ENCODE assay signal across 19 cellular contexts in the genomic region with DNA sequence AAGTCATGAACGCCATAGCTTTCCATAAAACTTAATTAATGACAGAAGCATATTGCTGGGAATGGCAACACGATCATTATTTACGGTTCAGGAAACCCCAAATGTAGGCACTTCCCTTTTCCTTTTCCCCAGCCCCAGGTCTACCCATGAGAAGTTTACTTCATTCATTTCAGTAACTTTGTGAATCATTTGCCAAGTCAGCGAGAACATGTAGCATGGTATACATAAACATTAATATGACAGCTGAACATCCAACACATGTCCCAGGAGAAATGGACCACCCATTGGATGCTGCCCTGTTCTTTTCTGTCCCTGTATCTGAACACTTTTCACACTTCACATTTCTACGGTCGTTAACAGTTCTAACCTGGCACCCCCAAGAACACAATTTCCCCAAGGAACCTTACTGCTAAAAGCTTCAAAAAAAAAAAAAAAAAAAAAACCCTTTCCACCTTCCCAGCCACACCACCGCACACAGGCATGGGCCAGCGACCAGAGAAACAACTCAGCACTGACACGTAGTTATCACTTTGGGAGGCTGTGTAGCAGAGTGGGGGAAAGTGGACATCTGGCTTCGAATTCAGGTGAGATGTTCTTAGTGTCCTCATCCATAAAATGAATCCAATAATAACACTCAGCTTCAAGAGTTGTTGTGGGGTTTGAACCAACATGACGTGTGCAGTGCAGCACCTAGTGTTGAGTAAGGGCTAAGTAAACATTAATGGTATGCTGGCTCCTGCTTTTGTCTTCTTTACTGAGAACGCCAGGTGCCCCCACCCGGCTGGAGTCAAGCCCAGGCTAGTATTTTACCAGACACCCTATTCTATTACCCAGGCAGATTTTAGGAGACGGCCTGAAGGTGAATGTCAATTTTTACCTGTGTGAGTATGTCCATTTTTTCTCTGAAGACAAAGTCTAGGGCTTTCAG.
A peak's percentile ranks its signal among the peaks of the same experiment; 100 is the strongest.
DNase-seq lines count a peak whose midpoint lies in the region; ATAC-seq, FAIRE-seq and TF ChIP-seq lines count a peak whose summit lies in the region.
"Had no signal": no experiment of that assay in that cellular context is flagged by ENCODE, and none has a peak within 500 bp of the region (broad histone marks: within the 10 kb centered on the region; RNA-seq: fewer than 3 reads in every experiment).

No MANE protein-coding gene starts in this region.

- no peaks in the 10 kb centered on the region for H3K79me2 ChIP-seq in K562 (ENCODE audit: control insufficient read depth, insufficient read depth, low read length)
- H3K79me2 ChIP-seq: parathyroid adenoma had no signal

- H3K9me3 Mint-ChIP-seq in nephron progenitor cell = peaks cover 4% of the 10 kb centered on the region
- H3K9me3 Mint-ChIP-seq in activated T-cell treated with anti-CD3 and anti-CD28 coated beads, Interleukin-2, amount 50 U/mL, for 72 hours = peaks cover 0 to 6% of the 10 kb centered on the region in 2 donors
- H3K9me3 Mint-ChIP-seq: activated T-cell treated with anti-CD3 and anti-CD28 coated beads, Interleukin-2, amount 50 U/mL, for 4 hours had no signal

- no peak overlapping the region for H3K4me3 ChIP-seq in K562
- no peak overlapping the region for H3K4me3 ChIP-seq in MG63
- H3K4me3 ChIP-seq: GM23248, thoracic aorta had no signal

- no peak overlapping the region for H2AFZ ChIP-seq in K562 (ENCODE audit: low read depth, low read length)
- H2AFZ ChIP-seq: GM23248, parathyroid adenoma had no signal

- H3K4me1 Mint-ChIP-seq in nephron progenitor cell = peaks cover 16% of the 10 kb centered on the region
- no peaks in the 10 kb centered on the region for H3K4me1 Mint-ChIP-seq in activated T-cell treated with anti-CD3 and anti-CD28 coated beads, Interleukin-2, amount 50 U/mL, for 72 hours (ENCODE audit: low read depth)
- H3K4me1 Mint-ChIP-seq: activated CD4-positive, alpha-beta T cell treated with anti-CD3 and anti-CD28 coated beads for 36 hours; mesothelial cell of epicardium had no signal

- no peaks in the 10 kb centered on the region for H3K9me1 ChIP-seq in K562 (ENCODE audit: control insufficient read depth, insufficient read depth, low read length)

- TF ChIP-seq CTCF in K562 (IDR thresholded peaks at IDR 0.05 in 2 of 3, conservative IDR thresholded peaks at IDR 0.05 in 1 of 3; ENCODE audit: insufficient read depth in 2 of 3, low read depth in 1 of 3, low read length in 3 of 3) (peak in 1 of 3 experiments; percentile 31; a peak in 1 of 6 replicates), nephron progenitor cell (IDR thresholded peaks at IDR 0.05) (no peak)

- H4K20me1 ChIP-seq in K562 (replicated peaks; ENCODE audit: control insufficient read depth, insufficient read depth, low read length) = no peaks in the 10 kb centered on the region

- no peak overlapping the region for H3K9ac ChIP-seq in K562 (ENCODE audit: insufficient read depth in 1 of 2, low read depth in 2 of 2, low read length in 2 of 2)
- H3K9ac ChIP-seq: GM23248, parathyroid adenoma had no signal

- H3K27ac ChIP-seq in K562 (ENCODE audit: extremely low read depth, low read depth, low read length) = no peak overlapping the region
- H3K27ac ChIP-seq: GM23248, HL-60, parathyroid adenoma, thoracic aorta had no signal

- CTCF ChIA-PET in K562 (lab: Yijun Ruan, JAX; ENCODE audit: low intra/inter-chr PET ratio) = no interaction called here

- H3K4me3 Mint-ChIP-seq in nephron progenitor cell = no peak overlapping the region
- H3K4me3 Mint-ChIP-seq in activated T-cell treated with anti-CD3 and anti-CD28 coated beads, Interleukin-2, amount 50 U/mL, for 72 hours = no peak overlapping the region
- H3K4me3 Mint-ChIP-seq: activated CD4-positive, alpha-beta T cell treated with anti-CD3 and anti-CD28 coated beads for 36 hours; activated T-cell treated with anti-CD3 and anti-CD28 coated beads, Interleukin-2, amount 50 U/mL, for 4 hours; mesothelial cell of epicardium had no signal

- ATAC-seq in K562 = peak; percentile 66
- ATAC-seq in GM21717 (IDR thresholded peaks at IDR 0.05; ENCODE audit: unreplicated experiment) = no peak
- no peak for ATAC-seq in activated T-cell treated with anti-CD3 and anti-CD28 coated beads, Interleukin-2, amount 50 U/mL, for 72 hours (replicated peaks in 1 of 2)
- ATAC-seq: activated CD4-positive, alpha-beta T cell treated with anti-CD3 and anti-CD28 coated beads for 36 hours; activated T-cell treated with anti-CD3 and anti-CD28 coated beads, Interleukin-2, amount 50 U/mL, for 4 hours had no signal

- under 1% methylated on average over 14 of the region's 14 CpGs for WGBS in K562 (ENCODE audit: insufficient coverage, low coverage, missing lambda C conversion rate)

- H3K27me3 Mint-ChIP-seq in nephron progenitor cell (ENCODE audit: low read depth, poor library complexity) = no peaks in the 10 kb centered on the region
- H3K27me3 Mint-ChIP-seq in activated T-cell treated with anti-CD3 and anti-CD28 coated beads, Interleukin-2, amount 50 U/mL, for 72 hours (ENCODE audit: low read depth) = no peaks in the 10 kb centered on the region

- peak; percentile 24 for DNase-seq in MV-4-11 (lab: John Stamatoyannopoulos, UW)
- DNase-seq in NCI-H345 treated with DMSO at 0.1 percent for 48 hours (lab: John Stamatoyannopoulos, UW; ENCODE audit: unreplicated experiment) = peak; percentile 83
- peak in 2 of 4 experiments; percentile 3 to 11 for DNase-seq in K562 (ENCODE audit: extremely low read depth in 1 of 4, low spot score in 3 of 4)
- DNase-seq in nephron progenitor cell = no peak
- DNase-seq in MG63 = no peak
- DNase-seq in GDM1 (lab: John Stamatoyannopoulos, UW) = no peak
- no peak for DNase-seq in activated T-cell treated with anti-CD3 and anti-CD28 coated beads, Interleukin-2, amount 50 U/mL, for 72 hours
- DNase-seq: activated CD4-positive, alpha-beta T cell treated with anti-CD3 and anti-CD28 coated beads for 36 hours; activated T-cell treated with anti-CD3 and anti-CD28 coated beads, Interleukin-2, amount 50 U/mL, for 4 hours; amygdala; C1 segment of cervical spinal cord had no signal

- TF ChIP-seq RAD21 in K562 (CRISPR knock-in tag; conservative IDR thresholded peaks at IDR 0.05 in 1 of 2, IDR thresholded peaks at IDR 0.05 in 1 of 2) = peak in 1 of 2 experiments; percentile 35; a peak in 2 of 4 replicates

- FAIRE-seq in K562 (lab: Jason Lieb, UNC) = no peak
- FAIRE-seq: colon, GM18507 had no signal

- H3K36me3 Mint-ChIP-seq in nephron progenitor cell (ENCODE audit: low read depth) = peaks cover 4% of the 10 kb centered on the region
- no peaks in the 10 kb centered on the region for H3K36me3 Mint-ChIP-seq in activated T-cell treated with anti-CD3 and anti-CD28 coated beads, Interleukin-2, amount 50 U/mL, for 72 hours (ENCODE audit: insufficient read depth in 2 of 2)
- H3K36me3 Mint-ChIP-seq: mesothelial cell of epicardium had no signal

- BruUV-seq in K562 (replicated peaks; lab: Mats Ljungman, UMichigan) = no TSS peak

- no peak for TF ChIP-seq POLR2A in K562 (conservative IDR thresholded peaks at IDR 0.05)

- POLR2A ChIA-PET in K562 (lab: Yijun Ruan, JAX) = interaction anchor here (0.6 kb wide), 1 partner anchor 188 kb away, joined by 3 read pairs; no protein-coding TSS in a partner anchor

- no peaks in the 10 kb centered on the region for H3K36me3 ChIP-seq in K562 (ENCODE audit: control insufficient read depth, insufficient read depth, low read length)
- H3K36me3 ChIP-seq in MG63 = no peaks in the 10 kb centered on the region
- H3K36me3 ChIP-seq: thoracic aorta had no signal

- H3K27me3 ChIP-seq in K562 (ENCODE audit: control insufficient read depth in 2 of 2, insufficient read depth in 2 of 2, low read length in 2 of 2) (peaks cover 0 to 4% of the 10 kb centered on the region in 2 experiments; a peak in 2 of 5 replicates), MG63 (no peaks in the 10 kb centered on the region; the same call in 1 of the 2 replicates)

- intact Hi-C loops in K562 (cut with micrococcal nuclease) = no loop called here

- H3K4me1 ChIP-seq in K562 (replicated peaks in 1 of 2; ENCODE audit: control insufficient read depth in 2 of 2, insufficient read depth in 2 of 2, low read length in 2 of 2) = no peaks in the 10 kb centered on the region
- H3K4me1 ChIP-seq: parathyroid adenoma had no signal

- no peak overlapping the region for H3K4me2 ChIP-seq in K562 (ENCODE audit: insufficient read depth, low read length)

- TF ChIP-seq EP300 in K562 (IDR thresholded peaks at IDR 0.05; ENCODE audit: low read length) = no peak

- in situ Hi-C loops in K562 (cut with MboI) = no loop called here

- H3K9me3 ChIP-seq in K562 (replicated peaks; ENCODE audit: control insufficient read depth, insufficient read depth, low read depth, low read length) = no peaks in the 10 kb centered on the region
- no peaks in the 10 kb centered on the region for H3K9me3 ChIP-seq in MG63
- H3K9me3 ChIP-seq: thoracic aorta had no signal

- H3K27ac Mint-ChIP-seq in nephron progenitor cell = peak overlapping the region; percentile 8
- no peak overlapping the region for H3K27ac Mint-ChIP-seq in activated T-cell treated with anti-CD3 and anti-CD28 coated beads, Interleukin-2, amount 50 U/mL, for 72 hours
- H3K27ac Mint-ChIP-seq: activated CD4-positive, alpha-beta T cell treated with anti-CD3 and anti-CD28 coated beads for 36 hours; mesothelial cell of epicardium had no signal

TF ChIP-seq in K562, 482 proteins besides CTCF, POLR2A, EP300 and RAD21:
- peak; percentile 19; the same call in 1 of the 2 replicates for TF ChIP-seq ZNF316 (IDR thresholded peaks at IDR 0.05)
- no peak for TF ChIP-seq RHOXF2B (CRISPR knock-in tag; conservative IDR thresholded peaks at IDR 0.05)

Comparison
In these comparisons a context has a peak if more than half of its experiments do, and no peak if none do; other contexts are left out.
1. DNase-seq: peak in MV-4-11 (single experiment) and NCI-H345 treated with DMSO at 0.1 percent for 48 hours (single experiment); none in nephron progenitor cell (single experiment), MG63 (single experiment), GDM1 (single experiment) and activated T-cell treated with anti-CD3 and anti-CD28 coated beads, Interleukin-2, amount 50 U/mL, for 72 hours (0 of 2).